In the genomic region with DNA sequence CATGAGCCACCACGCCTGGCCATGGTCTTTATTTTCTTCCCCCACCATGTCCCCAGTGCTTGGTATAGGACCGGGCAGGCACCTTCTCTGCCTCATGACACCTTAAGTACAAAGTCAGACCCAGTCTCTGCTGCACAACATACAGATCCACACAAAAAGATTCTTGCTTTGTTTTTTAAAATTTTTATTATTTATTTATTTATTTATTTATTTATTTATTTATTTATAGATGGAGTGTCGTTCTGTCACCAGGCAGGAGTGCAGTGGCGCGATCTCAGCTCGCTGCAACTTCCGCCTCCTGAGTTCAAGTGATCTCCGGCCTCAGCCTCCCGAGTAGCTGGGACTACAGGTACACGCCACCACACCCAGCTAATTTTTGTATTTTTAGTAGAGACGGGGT, we compare ENCODE assay signal across 31 cellular contexts. TPM values are rescaled to one million over a fixed set of nuclear protein-coding genes. Genes with fewer than 3 reads are reported as not detected.
"Had no signal": no experiment of that assay in that cellular context is flagged by ENCODE, and none has a peak within 500 bp of the region (broad histone marks: within the 10 kb centered on the region; RNA-seq: fewer than 3 reads in every experiment).

No MANE protein-coding gene starts in this region.

- H3K27ac Mint-ChIP-seq: dendritic cell treated with granulocyte-macrophage colony-stimulating factor and Interleukin-4, amounts not matched to agents 40 ng/mL and 50 ng/mL, for 4 days; effector memory CD8-positive, alpha-beta T cell; endodermal cell; mesothelial cell of epicardium had no signal

- H3K36me3 ChIP-seq: esophagus squamous epithelium, gastrocnemius medialis, heart right ventricle, left lung, lower lobe of right lung had no signal

- H3K4me1 Mint-ChIP-seq: endodermal cell had no signal

- H3K27me3 ChIP-seq: gastrocnemius medialis had no signal

- H3K9me3 Mint-ChIP-seq: dendritic cell treated with granulocyte-macrophage colony-stimulating factor and Interleukin-4, amounts not matched to agents 40 ng/mL and 50 ng/mL, for 4 days; effector memory CD8-positive, alpha-beta T cell; endodermal cell; mesothelial cell of epicardium; naive thymus-derived CD8-positive, alpha-beta T cell had no signal

- H3K27ac ChIP-seq: epithelial cell of prostate, heart right ventricle, left lung, lower lobe of right lung had no signal

- DNase-seq: cortex of kidney; effector CD8-positive, alpha-beta T cell; effector memory CD8-positive, alpha-beta T cell; endodermal cell; erythroblast; esophagus squamous epithelium; foreskin fibroblast; foreskin melanocyte; gastrocnemius medialis; glutamatergic neuron; heart right ventricle; hippocampal formation; left cardiac atrium; left lung; left ventricle myocardium superior; lower lobe of right lung; mesenchymal stem cell; mucosa of descending colon; naive B cell; naive thymus-derived CD8-positive, alpha-beta T cell had no signal

- FAIRE-seq: endometrium, islet of Langerhans, keratinocyte had no signal

- ATAC-seq: effector memory CD8-positive, alpha-beta T cell; gastrocnemius medialis; heart right ventricle; left cardiac atrium; left lung; left ventricle myocardium superior; lower lobe of right lung; mucosa of descending colon; naive thymus-derived CD8-positive, alpha-beta T cell had no signal

- H3K4me3 Mint-ChIP-seq: dendritic cell treated with granulocyte-macrophage colony-stimulating factor and Interleukin-4, amounts not matched to agents 40 ng/mL and 50 ng/mL, for 4 days; effector memory CD8-positive, alpha-beta T cell; endodermal cell; mesothelial cell of epicardium had no signal

- H3K36me3 Mint-ChIP-seq: mesothelial cell of epicardium; naive B cell; naive thymus-derived CD8-positive, alpha-beta T cell had no signal

- H3K9me3 ChIP-seq: esophagus squamous epithelium, gastrocnemius medialis, heart right ventricle, left lung, lower lobe of right lung, mucosa of descending colon had no signal

- H3K4me3 ChIP-seq: esophagus squamous epithelium, gastrocnemius medialis, heart right ventricle, left lung, lower lobe of right lung, mucosa of descending colon had no signal

RNA-seq across cellular contexts. Expression of a gene that starts 23.4 kb away (rescaled TPM):
- total RNA-seq: esophagus mucosa; esophagus squamous epithelium; gastrocnemius medialis; glomerular endothelial cell; kidney epithelial cell; mesenteric fat pad; mesothelial cell of epicardium; myocyte; naive thymus-derived CD8-positive, alpha-beta T cell had no signal
- polyA plus RNA-seq: keratinocyte; naive thymus-derived CD8-positive, alpha-beta T cell had no signal
